2 cellular contexts compared by ENCODE assay signal in genomic region chr22:49785841-49786451, GRCh38.
A peak's percentile ranks its signal among the peaks of the same experiment; 100 is the strongest.
TF ChIP-seq lines count a peak whose summit lies in the region.

No MANE protein-coding gene starts in this region.

TF ChIP-seq in liver, 16 proteins besides CTCF, POLR2A, EP300 and RAD21:
- TF ChIP-seq FOXA2 (IDR thresholded peaks at IDR 0.05) (no peak), ZBTB33 (IDR thresholded peaks at IDR 0.05) (no peak), SP1 (IDR thresholded peaks at IDR 0.05) (no peak), NR2F2 (IDR thresholded peaks at IDR 0.05) (peak; percentile 24), GABPA (IDR thresholded peaks at IDR 0.05 in 1 of 2, conservative IDR thresholded peaks at IDR 0.05 in 1 of 2) (no peak), EGR1 (IDR thresholded peaks at IDR 0.05; ENCODE audit: low read depth in 2 of 2) (no peak), FOXA1 (IDR thresholded peaks at IDR 0.05) (no peak)

TF ChIP-seq in HepG2, 621 proteins besides CTCF, POLR2A, EP300 and RAD21:
- TF ChIP-seq ZEB1 (IDR thresholded peaks at IDR 0.05; ENCODE audit: insufficient replicate concordance, low read depth), result no peak
- TF ChIP-seq ZBTB34 (CRISPR knock-in tag; IDR thresholded peaks at IDR 0.05), result no peak
- TF ChIP-seq DNMT3B (CRISPR knock-in tag; conservative IDR thresholded peaks at IDR 0.05), result no peak
- TF ChIP-seq ZNF33A (CRISPR knock-in tag; IDR thresholded peaks at IDR 0.05; ENCODE audit: borderline replicate concordance), result no peak
- TF ChIP-seq ATRX (CRISPR knock-in tag; IDR thresholded peaks at IDR 0.05; ENCODE audit: borderline replicate concordance), result no peak
- TF ChIP-seq NFRKB (IDR thresholded peaks at IDR 0.05), result no peak
- no peak for TF ChIP-seq ZBTB44 (CRISPR knock-in tag; IDR thresholded peaks at IDR 0.05)
- TF ChIP-seq FOXK2 (IDR thresholded peaks at IDR 0.05), result no peak
- TF ChIP-seq ZSCAN31 (CRISPR knock-in tag; IDR thresholded peaks at IDR 0.05; ENCODE audit: low read depth), result no peak
- TF ChIP-seq ZFX (CRISPR knock-in tag; IDR thresholded peaks at IDR 0.05; ENCODE audit: low read depth), result no peak
- no peak for TF ChIP-seq HOXA9 (CRISPR knock-in tag; IDR thresholded peaks at IDR 0.05; ENCODE audit: borderline replicate concordance)
- no peak for TF ChIP-seq XBP1 (CRISPR knock-in tag; IDR thresholded peaks at IDR 0.05)
- no peak for TF ChIP-seq NFIC (IDR thresholded peaks at IDR 0.05; ENCODE audit: low read length)
- no peak for TF ChIP-seq ESRRA (CRISPR knock-in tag; IDR thresholded peaks at IDR 0.05; ENCODE audit: low read depth)
- TF ChIP-seq DDIT3 (CRISPR knock-in tag; IDR thresholded peaks at IDR 0.05), result no peak
- no peak for TF ChIP-seq ZNF550 (CRISPR knock-in tag; IDR thresholded peaks at IDR 0.05; ENCODE audit: borderline replicate concordance)
- TF ChIP-seq MAX (IDR thresholded peaks at IDR 0.05), result no peak
